In the genomic region with DNA sequence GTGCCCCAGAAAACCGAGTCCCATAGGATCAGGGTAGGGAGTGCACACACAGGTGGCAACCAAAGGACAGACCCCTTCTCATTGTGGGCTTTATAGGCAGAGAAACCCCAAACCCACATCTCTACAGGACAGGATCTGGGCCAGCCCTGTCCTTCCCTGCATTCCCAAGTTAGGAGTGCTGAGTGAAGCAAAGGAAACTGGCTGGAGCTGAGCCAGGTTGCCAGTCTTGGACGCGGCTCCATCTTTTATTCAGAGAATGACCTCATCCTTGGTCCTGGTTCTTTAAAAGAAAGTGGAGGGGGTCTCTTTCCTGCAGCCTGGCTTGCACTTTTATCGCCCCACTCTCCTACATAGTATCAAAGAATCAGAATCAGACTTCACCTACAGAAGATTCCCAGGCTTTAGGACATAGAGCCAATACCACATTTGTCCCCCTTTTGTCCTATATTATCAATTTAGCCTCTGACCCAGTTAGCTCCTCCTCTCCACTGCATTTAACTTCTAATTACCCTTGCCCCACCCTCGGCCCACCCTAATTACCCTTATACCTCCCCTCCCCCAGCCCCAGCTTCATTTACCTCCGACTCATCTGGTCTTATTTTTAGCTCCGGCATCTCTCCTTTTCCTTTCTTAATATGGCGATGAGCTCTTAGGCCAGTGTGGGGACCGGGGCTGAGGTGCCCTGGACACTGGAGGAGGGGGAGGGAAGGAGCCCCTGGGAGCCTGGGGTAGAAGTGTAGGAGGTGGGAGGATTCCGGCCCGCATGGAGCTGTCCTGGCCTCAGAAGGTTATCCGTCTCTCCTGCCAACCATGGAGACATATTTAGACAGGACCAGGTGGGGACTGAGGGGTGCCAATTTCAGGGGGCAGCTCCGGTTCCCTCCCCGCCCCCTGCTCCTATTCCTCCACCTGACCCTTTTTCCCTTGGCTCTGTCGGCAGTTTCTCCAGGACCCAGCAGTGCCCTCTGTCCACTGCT, we compare ENCODE assay signal across 15 cellular contexts. TPM values are rescaled to one million over a fixed set of nuclear protein-coding genes. Genes with fewer than 3 reads are reported as not detected.
A peak's percentile ranks its signal among the peaks of the same experiment; 100 is the strongest.
DNase-seq lines count a peak whose midpoint lies in the region; FAIRE-seq and TF ChIP-seq lines count a peak whose summit lies in the region.
"Had no signal": no experiment of that assay in that cellular context is flagged by ENCODE, and none has a peak within 500 bp of the region (broad histone marks: within the 10 kb centered on the region; RNA-seq: fewer than 3 reads in every experiment).

A gene (plus strand): TSS at position 927 of the 977 bp plus-strand sequence. CDS start 177 bp downstream, outside the sequence.

- H3K4me3 ChIP-seq in HEK293 (ENCODE audit: low read depth, low read length): no peak within 1 kb of the TSS
- no peak within 1 kb of the TSS for H3K4me3 ChIP-seq in H1 (ENCODE audit: extremely low read depth in 1 of 4, insufficient read depth in 2 of 4, low read depth in 3 of 4, low read length in 4 of 4)
- no peak within 1 kb of the TSS for H3K4me3 ChIP-seq in thyroid gland (replicated peaks in 1 of 3)
- H3K4me3 ChIP-seq in lower leg skin (ENCODE audit: low read depth, poor library complexity, severe bottlenecking): no peak within 1 kb of the TSS

- peaks cover 0 to 9% of the 10 kb centered on the region in 2 experiments for H4K20me1 ChIP-seq in H1 (replicated peaks in 1 of 2; ENCODE audit: control insufficient read depth in 1 of 2, insufficient read depth in 2 of 2, low read length in 2 of 2)

- H2BK12ac ChIP-seq in H1 (ENCODE audit: low read depth, low read length): peak within 1 kb of the TSS; percentile 92; the same call in 1 of the 2 replicates

- CTCF ChIA-PET in HEK293 (lab: Yijun Ruan, JAX): interaction anchor here (0.5 to 6.7 kb wide), 15 partner anchors 13 to 469 kb away, joined by 3 to 88 read pairs (median 4); a partner anchor contains a TSS
- CTCF ChIA-PET in H1 (lab: Charles Lee; ENCODE audit: partially characterized antibody): interaction anchor here (0.8 to 8.6 kb wide), 31 partner anchors 9 to 187 kb away, joined by 3 to 195 read pairs (median 5); a partner anchor contains a TSS
- CTCF ChIA-PET in activated CD4-positive, alpha-beta T cell treated with anti-CD3 and anti-CD28 coated beads, Interleukin-2, amount 10 ng/mL, durations not matched to agents 7 days and 5 days (lab: Charles Lee): interaction anchor here (0.5 to 1.8 kb wide), 5 partner anchors 17 to 182 kb away, joined by 3 to 5 read pairs (median 3); no protein-coding TSS in a partner anchor

- no peak within 1 kb of the TSS for H3K27ac ChIP-seq in HEK293 (ENCODE audit: extremely low read depth, low read depth, low read length)
- H3K27ac ChIP-seq in H1 (ENCODE audit: low read depth, low read length): no peak within 1 kb of the TSS
- H3K27ac ChIP-seq in thyroid gland: no peak within 1 kb of the TSS
- H3K27ac ChIP-seq: KMS-11 had no signal

- 83% methylated on average over 13 of the region's 15 CpGs; no CpG with 5 or more reads in 1 of the 2 experiments for WGBS in H1 (ENCODE audit: extremely low coverage in 1 of 2, insufficient coverage in 1 of 2, insufficient read length in 1 of 2, insufficient replicate concordance in 2 of 2, low coverage in 1 of 2, low lambda C conversion rate in 2 of 2, missing lambda C conversion rate in 1 of 2), 2 experiments
- 68 to 70% methylated on average over 15 of the region's 15 CpGs for WGBS in thyroid gland, 2 donors
- 56 to 63% methylated on average over 15 of the region's 15 CpGs for WGBS in lower leg skin, 2 donors

- H3K27me3 ChIP-seq in H1 (replicated peaks in 1 of 4; ENCODE audit: control insufficient read depth in 3 of 4, extremely low read depth in 1 of 4, insufficient read depth in 3 of 4, low read length in 3 of 4) (no peaks in the 10 kb centered on the region; a peak in 1 of 7 replicates), thyroid gland (no peaks in the 10 kb centered on the region)

- no peaks in the 10 kb centered on the region for H3K4me1 ChIP-seq in HEK293 (ENCODE audit: control insufficient read depth, insufficient read depth, low read length)
- peaks cover 3 to 26% (median 8%) of the 10 kb centered on the region in 4 experiments; a peak in 6 of 7 replicates for H3K4me1 ChIP-seq in H1 (replicated peaks in 1 of 4; ENCODE audit: control insufficient read depth in 3 of 4, insufficient read depth in 4 of 4, low read length in 3 of 4)
- H3K4me1 ChIP-seq in thyroid gland: peaks cover 0 to 4% of the 10 kb centered on the region in 2 donors

- H3K36me3 Mint-ChIP-seq in activated CD4-positive, alpha-beta T cell treated with anti-CD3 and anti-CD28 coated beads, Interleukin-2, amount 10 ng/mL, durations not matched to agents 7 days and 5 days (ENCODE audit: low read depth): no peaks in the 10 kb centered on the region
- H3K36me3 Mint-ChIP-seq: activated naive CD4-positive, alpha-beta T cell treated with anti-CD3 and anti-CD28 coated beads, Interleukin-2, amount 50 U/mL, for 72 hours had no signal

- DNase-seq in H1 (ENCODE audit: low read depth in 1 of 2, low spot score in 2 of 2) (no peak), kidney tubule cell (ENCODE audit: low spot score) (peak; percentile 45), thyroid gland (peak; percentile 47 to 53), HK-2 (ENCODE audit: unreplicated experiment) (no peak), lower leg skin (ENCODE audit: low spot score in 2 of 2) (no peak)
- no peak for DNase-seq in activated CD4-positive, alpha-beta T cell treated with anti-CD3 and anti-CD28 coated beads, Interleukin-2, amount 10 ng/mL, durations not matched to agents 7 days and 5 days
- DNase-seq in stimulated activated naive CD4-positive, alpha-beta T cell (lab: John Stamatoyannopoulos, UW): no peak
- DNase-seq: activated CD8-positive, alpha-beta T cell treated with anti-CD3 and anti-CD28 coated beads, Interleukin-2, amount 10 ng/mL, durations not matched to agents 7 days and 5 days; mesenchymal stem cell; NCI-H2107; T-helper 17 cell had no signal

- no peak within 1 kb of the TSS for H3K9ac ChIP-seq in H1 (replicated peaks in 1 of 4; ENCODE audit: extremely low read depth in 1 of 4, low read depth in 3 of 4, low read length in 3 of 4)
- H3K9ac ChIP-seq: KMS-11 had no signal

- no peak within 1 kb of the TSS for H2AFZ ChIP-seq in H1 (ENCODE audit: low read length)

- no peak for TF ChIP-seq EP300 in H1 (IDR thresholded peaks at IDR 0.05; ENCODE audit: borderline replicate concordance in 1 of 2, low read depth in 2 of 2, low read length in 2 of 2)

- H3K4me3 Mint-ChIP-seq in activated CD4-positive, alpha-beta T cell treated with anti-CD3 and anti-CD28 coated beads, Interleukin-2, amount 10 ng/mL, durations not matched to agents 7 days and 5 days: no peak within 1 kb of the TSS
- H3K4me3 Mint-ChIP-seq: activated CD8-positive, alpha-beta T cell treated with anti-CD3 and anti-CD28 coated beads, Interleukin-2, amount 10 ng/mL, durations not matched to agents 7 days and 5 days; dendritic cell treated with granulocyte-macrophage colony-stimulating factor and Interleukin-4, amounts not matched to agents 40 ng/mL and 50 ng/mL, for 4 days; T-helper 17 cell had no signal

- H3K79me1 ChIP-seq in H1 (ENCODE audit: low read depth, low read length): peaks cover 4% of the 10 kb centered on the region; the same call in 1 of the 2 replicates

- peak within 1 kb of the TSS; percentile 19; the same call in 1 of the 2 replicates for H2BK5ac ChIP-seq in H1 (ENCODE audit: low read depth, low read length)

- H3K36me3 ChIP-seq in HEK293 (ENCODE audit: control insufficient read depth in 2 of 2, insufficient read depth in 1 of 2, low read length in 2 of 2): no peaks in the 10 kb centered on the region
- H3K36me3 ChIP-seq in H1 (ENCODE audit: control insufficient read depth in 2 of 4, insufficient read depth in 4 of 4, low read length in 3 of 4): no peaks in the 10 kb centered on the region; a peak in 1 of 8 replicates
- H3K36me3 ChIP-seq in thyroid gland: no peaks in the 10 kb centered on the region

- H3K9me3 ChIP-seq in HEK293 (ENCODE audit: control insufficient read depth, insufficient read depth, low read depth, low read length): no peaks in the 10 kb centered on the region
- no peaks in the 10 kb centered on the region for H3K9me3 ChIP-seq in H1 (ENCODE audit: insufficient read depth in 2 of 2, low read depth in 1 of 2, low read length in 1 of 2)
- H3K9me3 ChIP-seq in thyroid gland: no peaks in the 10 kb centered on the region

- no peak within 1 kb of the TSS for H3K4ac ChIP-seq in H1 (replicated peaks; ENCODE audit: insufficient read length, low read depth, low read length)

- TF ChIP-seq POLR2A in H1 (IDR thresholded peaks at IDR 0.05; ENCODE audit: control extremely low read depth in 1 of 2, low read depth in 2 of 2, low read length in 2 of 2) (no peak), thyroid gland (IDR thresholded peaks at IDR 0.05) (no peak), lower leg skin (IDR thresholded peaks at IDR 0.05) (no peak)

- H4K8ac ChIP-seq in H1 (ENCODE audit: extremely low read depth, insufficient read depth, low read length): no peak within 1 kb of the TSS; the same call in none of the 2 replicates

- intact Hi-C loops in thyroid gland (cut with DNase I) (loop anchor here (5.0 kb wide), 3 partner anchors 62 to 102 kb away; no protein-coding TSS in a partner anchor), lower leg skin (cut with DNase I; ENCODE audit: low total_unique reads) (loop anchor here (2.0 to 10.0 kb wide), 4 partner anchors 62 to 102 kb away; no protein-coding TSS in a partner anchor)

- H3K27me3 Mint-ChIP-seq in activated CD4-positive, alpha-beta T cell treated with anti-CD3 and anti-CD28 coated beads, Interleukin-2, amount 10 ng/mL, durations not matched to agents 7 days and 5 days: peaks cover 4% of the 10 kb centered on the region

- H3K56ac ChIP-seq in H1 (replicated peaks; ENCODE audit: insufficient read length, low read depth, low read length): no peak within 1 kb of the TSS

- H3K23me2 ChIP-seq in H1 (ENCODE audit: low read depth, low read length): peaks cover 10% of the 10 kb centered on the region

- H2BK15ac ChIP-seq in H1 (ENCODE audit: low read length): peak within 1 kb of the TSS; percentile 82; the same call in 1 of the 2 replicates

- no peak within 1 kb of the TSS for H3K23ac ChIP-seq in H1 (ENCODE audit: insufficient read length)

- H2AK5ac ChIP-seq in H1 (ENCODE audit: low read depth, low read length): peak within 1 kb of the TSS; percentile 78

- H3K4me2 ChIP-seq in H1 (ENCODE audit: insufficient read depth in 1 of 2, low read depth in 2 of 2, low read length in 2 of 2): no peak within 1 kb of the TSS
- H3K4me2 ChIP-seq: KMS-11 had no signal

- H3K18ac ChIP-seq in H1 (ENCODE audit: extremely low read depth, low read length): peak within 1 kb of the TSS; percentile 22; the same call in 1 of the 2 replicates

- peak within 1 kb of the TSS; percentile 13 for H4K91ac ChIP-seq in H1 (replicated peaks; ENCODE audit: insufficient read length, low read length)

- peak within 1 kb of the TSS; percentile 83; the same call in 1 of the 2 replicates for H2BK20ac ChIP-seq in H1 (ENCODE audit: low read length)

- no peak for FAIRE-seq in H1 (lab: Jason Lieb, UNC)

- no peaks in the 10 kb centered on the region for H3K79me2 ChIP-seq in H1 (ENCODE audit: control insufficient read depth in 1 of 2, insufficient read depth in 2 of 2, low read length in 2 of 2)

- no peak within 1 kb of the TSS for H4K5ac ChIP-seq in H1 (ENCODE audit: insufficient read length, low read depth, low read length)

- H3K9me3 Mint-ChIP-seq in activated CD4-positive, alpha-beta T cell treated with anti-CD3 and anti-CD28 coated beads, Interleukin-2, amount 10 ng/mL, durations not matched to agents 7 days and 5 days: no peaks in the 10 kb centered on the region
- H3K9me3 Mint-ChIP-seq: activated naive CD4-positive, alpha-beta T cell treated with anti-CD3 and anti-CD28 coated beads, Interleukin-2, amount 50 U/mL, for 72 hours; dendritic cell treated with granulocyte-macrophage colony-stimulating factor and Interleukin-4, amounts not matched to agents 40 ng/mL and 50 ng/mL, for 4 days had no signal

- H3K4me1 Mint-ChIP-seq in activated CD4-positive, alpha-beta T cell treated with anti-CD3 and anti-CD28 coated beads, Interleukin-2, amount 10 ng/mL, durations not matched to agents 7 days and 5 days: no peaks in the 10 kb centered on the region

- H3K14ac ChIP-seq in H1 (ENCODE audit: insufficient read length): no peak within 1 kb of the TSS

- no peak for TF ChIP-seq RAD21 in H1 (IDR thresholded peaks at IDR 0.05 in 1 of 2, conservative IDR thresholded peaks at IDR 0.05 in 1 of 2; ENCODE audit: low read depth in 2 of 2, low read length in 2 of 2)

- TF ChIP-seq CTCF in HEK293 (tag by site-specific recombination; IDR thresholded peaks at IDR 0.05) (no peak), H1 (IDR thresholded peaks at IDR 0.05; ENCODE audit: control extremely low read depth in 1 of 3, insufficient read depth in 1 of 3, low read depth in 1 of 3, low read length in 3 of 3) (no peak), thyroid gland (IDR thresholded peaks at IDR 0.05) (no peak), lower leg skin (IDR thresholded peaks at IDR 0.05) (no peak)

- POLR2A ChIA-PET in HEK293 (lab: Yijun Ruan, JAX) (no interaction called here), H1 (lab: Charles Lee; ENCODE audit: partially characterized antibody) (interaction anchor here (0.6 to 5.9 kb wide), 9 partner anchors 10 to 62 kb away, joined by 3 to 61 read pairs (median 3); a partner anchor contains a TSS)
- POLR2A ChIA-PET in activated CD4-positive, alpha-beta T cell treated with anti-CD3 and anti-CD28 coated beads, Interleukin-2, amount 10 ng/mL, durations not matched to agents 7 days and 5 days (lab: Charles Lee): no interaction called here

- no peak within 1 kb of the TSS for H3K27ac Mint-ChIP-seq in activated CD4-positive, alpha-beta T cell treated with anti-CD3 and anti-CD28 coated beads, Interleukin-2, amount 10 ng/mL, durations not matched to agents 7 days and 5 days
- H3K27ac Mint-ChIP-seq: activated CD8-positive, alpha-beta T cell treated with anti-CD3 and anti-CD28 coated beads, Interleukin-2, amount 10 ng/mL, durations not matched to agents 7 days and 5 days; activated naive CD4-positive, alpha-beta T cell treated with anti-CD3 and anti-CD28 coated beads, Interleukin-2, amount 50 U/mL, for 72 hours; dendritic cell treated with granulocyte-macrophage colony-stimulating factor and Interleukin-4, amounts not matched to agents 40 ng/mL and 50 ng/mL, for 4 days; T-helper 17 cell had no signal

- no peak within 1 kb of the TSS for H2BK120ac ChIP-seq in H1 (replicated peaks; ENCODE audit: low read depth, low read length)

RNA-seq across cellular contexts. Expression of the gene that starts here (rescaled TPM):
- total RNA-seq in H1 (2021; fragmentation: NEBNext Ultra II Directional; extraction: Animal tissue kit (Norgen Biotek cat#: 25700)): 0.80 and 1.1 TPM in 2 replicates
- polyA plus RNA-seq in H1 (2011; rRNA removed): 1.3 and 1.4 TPM in 2 replicates
- polyA plus RNA-seq in H1 (2011; cell fraction: cytosol; rRNA removed): 1.5 TPM
- polyA plus RNA-seq in H1 (2011; cell fraction: nucleus; rRNA removed): 1.4 TPM
- polyA plus RNA-seq in H1 (2012, experiment 1 of 2): 0.72 to 1.6 TPM (median 1.0 TPM) in 4 replicates
- 0.66 TPM for polyA plus RNA-seq in H1 (2012, experiment 2 of 2)
- 1.4 TPM for polyA plus RNA-seq in H1 (2013, experiment 1 of 2)
- polyA plus RNA-seq in H1 (2013, experiment 2 of 2): 1.7 TPM
- 0.41 and 1.4 TPM in 2 replicates for polyA minus RNA-seq in H1 (2011; rRNA and poly(A)+ RNA removed)
- 0.59 TPM for polyA minus RNA-seq in H1 (2011; cell fraction: cytosol; rRNA and poly(A)+ RNA removed)
- not detected for polyA minus RNA-seq in H1 (2011; cell fraction: nucleus; rRNA and poly(A)+ RNA removed)
- not detected for total RNA-seq in thyroid gland
- total RNA-seq in activated CD4-positive, alpha-beta T cell treated with anti-CD3 and anti-CD28 coated beads, Interleukin-2, amount 10 ng/mL, durations not matched to agents 7 days and 5 days: not detected
- total RNA-seq in lower leg skin: under 1 TPM in 2 of 4 donors, not detected in 2; 0.12 to 0.23 TPM
- total RNA-seq: activated CD8-positive, alpha-beta T cell treated with anti-CD3 and anti-CD28 coated beads, Interleukin-2, amount 10 ng/mL, durations not matched to agents 7 days and 5 days; activated naive CD4-positive, alpha-beta T cell treated with anti-CD3 and anti-CD28 coated beads, Interleukin-2, amount 50 U/mL, for 72 hours; T-helper 17 cell had no signal

Comparison
In these comparisons a context has a peak if more than half of its experiments do, and no peak if none do; other contexts are left out.
1. Peak in DNase-seq in thyroid gland; RNA of the gene not detected or under 1 TPM.